In the genomic region with DNA sequence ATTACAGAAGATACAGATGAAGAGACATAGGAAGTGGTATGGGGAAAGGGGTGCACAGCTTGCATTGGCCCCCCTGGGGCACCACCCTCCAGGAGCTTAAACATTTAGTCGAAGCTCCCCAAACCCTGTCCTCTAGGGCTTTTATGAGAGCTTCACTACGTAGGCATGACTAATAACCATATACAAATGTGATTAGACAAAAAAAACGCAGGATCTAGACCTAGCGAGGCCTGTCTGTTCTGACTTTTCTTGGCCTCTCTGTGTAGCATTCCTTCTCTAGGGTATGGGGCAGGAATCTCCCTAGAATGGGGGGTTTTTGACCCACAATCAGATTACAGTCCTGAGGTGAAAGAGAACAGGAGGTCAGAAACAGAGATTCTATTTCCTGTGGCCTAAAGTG, we compare ENCODE assay signal across 10 cellular contexts.
"Had no signal": no experiment of that assay in that cellular context is flagged by ENCODE, and none has a peak within 500 bp of the region (broad histone marks: within the 10 kb centered on the region; RNA-seq: fewer than 3 reads in every experiment).

No MANE protein-coding gene starts in this region.

- H3K9ac ChIP-seq: GM23248, KMS-11 had no signal

- H3K36me3 ChIP-seq: HAP-1 had no signal

- H3K27ac ChIP-seq: GM23248, HL-60, KMS-11 had no signal

- ATAC-seq: HCT116, HepG2 had no signal

- H2AFZ ChIP-seq: GM23248 had no signal

- DNase-seq: GM23248, GOT3, H7, HFFc6, KBM-7 had no signal

- H3K4me3 ChIP-seq: GM23248, HAP-1 had no signal

- FAIRE-seq: HepG2 had no signal

- H3K9me3 ChIP-seq: HAP-1 had no signal

- H3K4me1 ChIP-seq: HAP-1 had no signal

- H3K4me2 ChIP-seq: KMS-11 had no signal
